In genomic region chr19:19170053-19170945, GRCh38 we compare ENCODE assay signal across 8 cellular contexts. TPM values are rescaled to one million over a fixed set of nuclear protein-coding genes. Genes with fewer than 3 reads are reported as not detected.
DNase-seq lines count a peak whose midpoint lies in the region; ATAC-seq and TF ChIP-seq lines count a peak whose summit lies in the region.

Gene MEF2B (minus strand): TSS chr19:19170263. CDS start chr19:19150735, 19,528 bp downstream.

- intact Hi-C loops in esophagus squamous epithelium (cut with DNase I) = no loop called here
- intact Hi-C loops in naive thymus-derived CD4-positive, alpha-beta T cell (cut with micrococcal nuclease) = loop anchor here in 1 of 2 donors (5.0 kb wide), 1 partner anchor 33 kb away; the partner anchor contains the start of gene TMEM161A

- no peaks in the 10 kb centered on the region for H3K27me3 ChIP-seq in esophagus squamous epithelium
- H3K27me3 ChIP-seq in naive thymus-derived CD4-positive, alpha-beta T cell (ENCODE audit: control insufficient read depth in 2 of 2, insufficient read depth in 2 of 2, low read length in 2 of 2) = no peaks in the 10 kb centered on the region

- POLR2A ChIA-PET in AG04449 (lab: Yijun Ruan, JAX) = interaction anchor here (0.6 kb wide), 1 partner anchor 13 kb away, joined by 5 read pairs; no protein-coding TSS in a partner anchor
- POLR2A ChIA-PET in naive thymus-derived CD4-positive, alpha-beta T cell (lab: Charles Lee) = no interaction called here

- H3K9me3 ChIP-seq in esophagus squamous epithelium = no peaks in the 10 kb centered on the region
- H3K9me3 ChIP-seq in naive thymus-derived CD4-positive, alpha-beta T cell (ENCODE audit: control insufficient read depth in 2 of 3, low read length in 3 of 3) = no peaks in the 10 kb centered on the region

- H3K4me3 ChIP-seq in AG04449 (ENCODE audit: low read depth, low read length) = peak within 1 kb of the TSS; percentile 23
- peak within 1 kb of the TSS in 3 of 4 donors; percentile 15 to 58 (median 27) for H3K4me3 ChIP-seq in esophagus squamous epithelium
- peak within 1 kb of the TSS; percentile 32 for H3K4me3 ChIP-seq in naive thymus-derived CD4-positive, alpha-beta T cell (ENCODE audit: low read length)

- H3K27ac ChIP-seq in esophagus squamous epithelium = no peak within 1 kb of the TSS
- no peak within 1 kb of the TSS for H3K27ac ChIP-seq in naive thymus-derived CD4-positive, alpha-beta T cell (ENCODE audit: low read depth, low read length)

- no peaks in the 10 kb centered on the region for H3K9me3 Mint-ChIP-seq in naive thymus-derived CD4-positive, alpha-beta T cell
- no peaks in the 10 kb centered on the region for H3K9me3 Mint-ChIP-seq in stimulated activated memory B cell treated with anti-CD40 and anti-IgM and Interleukin-4, amounts not matched to agents 10 μg/mL and 1 μg/mL and 100 μg/mL, for 72 hours

- H3K4me1 Mint-ChIP-seq in naive thymus-derived CD4-positive, alpha-beta T cell = peaks cover 14 to 20% (median 17%) of the 10 kb centered on the region in 7 donors
- peaks cover 37% of the 10 kb centered on the region for H3K4me1 Mint-ChIP-seq in stimulated activated memory B cell treated with anti-CD40 and anti-IgM and Interleukin-4, amounts not matched to agents 10 μg/mL and 1 μg/mL and 100 μg/mL, for 72 hours

- no peaks in the 10 kb centered on the region for H3K36me3 Mint-ChIP-seq in naive thymus-derived CD4-positive, alpha-beta T cell
- peaks cover 18% of the 10 kb centered on the region for H3K36me3 Mint-ChIP-seq in stimulated activated memory B cell treated with anti-CD40 and anti-IgM and Interleukin-4, amounts not matched to agents 10 μg/mL and 1 μg/mL and 100 μg/mL, for 72 hours

- CTCF ChIA-PET in AG04449 (lab: Yijun Ruan, JAX) = interaction anchor here (0.8 to 4.1 kb wide), 4 partner anchors 14 to 24 kb away, joined by 3 to 24 read pairs (median 4); no protein-coding TSS in a partner anchor
- CTCF ChIA-PET in naive thymus-derived CD4-positive, alpha-beta T cell (lab: Charles Lee) = interaction anchor here (0.6 kb wide), 1 partner anchor 18 kb away, joined by 3 read pairs; no protein-coding TSS in a partner anchor

- peaks cover 0 to 16% (median 13%) of the 10 kb centered on the region in 3 donors for H3K4me1 ChIP-seq in esophagus squamous epithelium
- H3K4me1 ChIP-seq in naive thymus-derived CD4-positive, alpha-beta T cell (ENCODE audit: control insufficient read depth in 2 of 2, insufficient read depth in 2 of 2, low read length in 2 of 2) = peaks cover 0 to 10% of the 10 kb centered on the region in 2 donors

- H3K27me3 Mint-ChIP-seq in naive thymus-derived CD4-positive, alpha-beta T cell = peaks cover 0 to 5% (median 0%) of the 10 kb centered on the region in 5 donors
- peaks cover 34% of the 10 kb centered on the region for H3K27me3 Mint-ChIP-seq in stimulated activated memory B cell treated with anti-CD40 and anti-IgM and Interleukin-4, amounts not matched to agents 10 μg/mL and 1 μg/mL and 100 μg/mL, for 72 hours

- no peak for TF ChIP-seq CTCF in AG04449 (IDR thresholded peaks at IDR 0.05; ENCODE audit: insufficient read depth, low read length, missing control alignments)
- TF ChIP-seq CTCF in esophagus squamous epithelium (IDR thresholded peaks at IDR 0.05) = no peak

- WGBS in esophagus squamous epithelium, 2 donors = 31% methylated on average over 9 of the region's 57 CpGs; no CpG with 5 or more reads in 1 of the 2 donors

- ATAC-seq in GM18873 (IDR thresholded peaks at IDR 0.05; ENCODE audit: low FRiP score, unreplicated experiment) (peak; percentile 59), HG03159 (IDR thresholded peaks at IDR 0.05; ENCODE audit: unreplicated experiment) (peak; percentile 85)
- ATAC-seq in naive thymus-derived CD4-positive, alpha-beta T cell = peak; percentile 98
- peak; percentile 94 for ATAC-seq in stimulated activated memory B cell treated with anti-CD40 and anti-IgM and Interleukin-4, amounts not matched to agents 10 μg/mL and 1 μg/mL and 100 μg/mL, for 72 hours

- H3K27ac Mint-ChIP-seq in naive thymus-derived CD4-positive, alpha-beta T cell = peak within 1 kb of the TSS in 8 of 9 donors; percentile 25 to 70 (median 51)
- H3K27ac Mint-ChIP-seq in stimulated activated memory B cell treated with anti-CD40 and anti-IgM and Interleukin-4, amounts not matched to agents 10 μg/mL and 1 μg/mL and 100 μg/mL, for 72 hours = peak within 1 kb of the TSS; percentile 33

- peak in 1 of 4 donors; percentile 57 for TF ChIP-seq POLR2A in esophagus squamous epithelium (IDR thresholded peaks at IDR 0.05)

- H3K4me3 Mint-ChIP-seq in naive thymus-derived CD4-positive, alpha-beta T cell = peak within 1 kb of the TSS; percentile 2 to 84 (median 71)
- peak within 1 kb of the TSS; percentile 71 for H3K4me3 Mint-ChIP-seq in stimulated activated memory B cell treated with anti-CD40 and anti-IgM and Interleukin-4, amounts not matched to agents 10 μg/mL and 1 μg/mL and 100 μg/mL, for 72 hours

- no peaks in the 10 kb centered on the region for H3K36me3 ChIP-seq in esophagus squamous epithelium
- peaks cover 0 to 3% (median 0%) of the 10 kb centered on the region in 3 experiments for H3K36me3 ChIP-seq in naive thymus-derived CD4-positive, alpha-beta T cell (ENCODE audit: control insufficient read depth in 2 of 3, insufficient read depth in 3 of 3, low read length in 3 of 3)

- DNase-seq in AG04449 (ENCODE audit: low read depth, low spot score) (no peak), NCI-H82 (lab: John Stamatoyannopoulos, UW) (peak; percentile 96), activated T-cell treated with anti-CD3 and anti-CD28 coated beads for 4 hours (peak; percentile 64), esophagus squamous epithelium (lab: John Stamatoyannopoulos, UW) (peak; percentile 45)
- peak; percentile 45 to 84 (median 77) for DNase-seq in naive thymus-derived CD4-positive, alpha-beta T cell

RNA-seq across cellular contexts. Expression of gene MEF2B, which starts in this region (rescaled TPM):
- under 1 TPM in 1 of 4 donors, not detected in 3; 0.70 TPM for total RNA-seq in esophagus squamous epithelium
- 1 to 10 TPM; 3.0 to 6.4 (median 4.9) TPM for total RNA-seq in naive thymus-derived CD4-positive, alpha-beta T cell
- polyA plus RNA-seq in naive thymus-derived CD4-positive, alpha-beta T cell = under 1 TPM in 1 of 2 donors, not detected in 1; 0.27 TPM

Comparison
In these comparisons a context has a peak if more than half of its experiments do, and no peak if none do; other contexts are left out.
1. Peak in DNase-seq and H3K4me3 ChIP-seq in esophagus squamous epithelium; RNA of the gene not detected or under 1 TPM.